ENCODE assay signal across 1 cellular context in genomic region chr6:31806470-31807272, GRCh38.
TF ChIP-seq lines count a peak whose summit lies in the region.

Gene LSM2, minus strand, starts transcription at chr6:31806966. Its CDS starts 209 bp downstream, at chr6:31806757.

TF ChIP-seq in K562, 482 proteins besides CTCF, POLR2A, EP300 and RAD21 (continued from another document and continues in another):
- TF ChIP-seq PRDM10 (IDR thresholded peaks at IDR 0.05; ENCODE audit: partially characterized antibody) (peak; percentile 74), ZNF134 (CRISPR knock-in tag; conservative IDR thresholded peaks at IDR 0.05) (0 out of 2 replicates have a peak, but pooled peaks have one; percentile 8), SAFB2 (IDR thresholded peaks at IDR 0.05; ENCODE audit: borderline replicate concordance, low read depth, low read length, severe bottlenecking) (no peak), ZKSCAN3 (CRISPR knock-in tag; IDR thresholded peaks at IDR 0.05) (no peak), COPS2 (conservative IDR thresholded peaks at IDR 0.05) (no peak), RREB1 (CRISPR knock-in tag; IDR thresholded peaks at IDR 0.05) (no peak), ZNF76 (CRISPR knock-in tag; IDR thresholded peaks at IDR 0.05; ENCODE audit: borderline replicate concordance) (no peak), MYBL2 (IDR thresholded peaks at IDR 0.05; ENCODE audit: low read depth) (no peak), MYBL2 (CRISPR knock-in tag; IDR thresholded peaks at IDR 0.05; ENCODE audit: borderline replicate concordance) (no peak), ELF2 (CRISPR knock-in tag; IDR thresholded peaks at IDR 0.05) (peak; percentile 86), SAP30 (IDR thresholded peaks at IDR 0.05; ENCODE audit: borderline replicate concordance, insufficient read depth, low read depth, low read length, poor library complexity, severe bottlenecking) (peak; percentile 79), ZNF639 (CRISPR knock-in tag; conservative IDR thresholded peaks at IDR 0.05 in 1 of 2, IDR thresholded peaks at IDR 0.05 in 1 of 2) (peak in 1 of 2 experiments; percentile 89; a peak in 2 of 4 replicates), FOXJ2 (tag; IDR thresholded peaks at IDR 0.05) (peak; percentile 65; the same call in 1 of the 2 replicates), MCM7 (IDR thresholded peaks at IDR 0.05) (no peak), ZNF79 (CRISPR knock-in tag; IDR thresholded peaks at IDR 0.05; ENCODE audit: low read depth) (no peak), DEAF1 (CRISPR knock-in tag; IDR thresholded peaks at IDR 0.05) (peak; percentile 55; the same call in 1 of the 2 replicates), RB1 (IDR thresholded peaks at IDR 0.05; ENCODE audit: low read depth) (peak; percentile 99), ZSCAN32 (CRISPR knock-in tag; IDR thresholded peaks at IDR 0.05) (peak; percentile 50; the same call in 1 of the 2 replicates), ZNF780A (CRISPR knock-in tag; IDR thresholded peaks at IDR 0.05) (no peak), ZC3H11A (IDR thresholded peaks at IDR 0.05; ENCODE audit: low read depth, low read length) (no peak), ZNF217 (CRISPR knock-in tag; IDR thresholded peaks at IDR 0.05) (no peak), ZNF589 (CRISPR knock-in tag; IDR thresholded peaks at IDR 0.05; ENCODE audit: low read depth) (no peak), MCM5 (IDR thresholded peaks at IDR 0.05; ENCODE audit: low read depth) (no peak), LARP7 (IDR thresholded peaks at IDR 0.05) (peak; percentile 82; the same call in 1 of the 2 replicates), ATF4 (CRISPR knock-in tag; IDR thresholded peaks at IDR 0.05) (peak; percentile 13), SMAD1 (IDR thresholded peaks at IDR 0.05; ENCODE audit: low read depth, low read length, partially characterized antibody) (peak; percentile 81), MAX (CRISPR knock-in tag; IDR thresholded peaks at IDR 0.05) (peak; percentile 91), ZNF444 (CRISPR knock-in tag; IDR thresholded peaks at IDR 0.05) (peak; percentile 28), ZNF277 (CRISPR knock-in tag; IDR thresholded peaks at IDR 0.05; ENCODE audit: borderline replicate concordance) (no peak), CBX2 (IDR thresholded peaks at IDR 0.05; ENCODE audit: insufficient read depth, low read length, poor library complexity, severe bottlenecking) (no peak), HDAC3 (IDR thresholded peaks at IDR 0.05; ENCODE audit: borderline replicate concordance, partially characterized antibody) (no peak), ATF1 (CRISPR knock-in tag; IDR thresholded peaks at IDR 0.05) (peak; percentile 89), ATF1 (tag; IDR thresholded peaks at IDR 0.05) (peak; percentile 99), RFX7 (CRISPR knock-in tag; IDR thresholded peaks at IDR 0.05) (peak; percentile 69; the same call in 1 of the 2 replicates), TAF15 (IDR thresholded peaks at IDR 0.05; ENCODE audit: low read depth, low read length) (no peak), PCBP1 (IDR thresholded peaks at IDR 0.05; ENCODE audit: low read depth, low read length, poor library complexity, severe bottlenecking) (peak; percentile 66), ZBTB11 (CRISPR knock-in tag; IDR thresholded peaks at IDR 0.05) (peak in 1 of 3 experiments; percentile 89; a peak in 2 of 6 replicates)
- TF ChIP-seq, protein P1, sequence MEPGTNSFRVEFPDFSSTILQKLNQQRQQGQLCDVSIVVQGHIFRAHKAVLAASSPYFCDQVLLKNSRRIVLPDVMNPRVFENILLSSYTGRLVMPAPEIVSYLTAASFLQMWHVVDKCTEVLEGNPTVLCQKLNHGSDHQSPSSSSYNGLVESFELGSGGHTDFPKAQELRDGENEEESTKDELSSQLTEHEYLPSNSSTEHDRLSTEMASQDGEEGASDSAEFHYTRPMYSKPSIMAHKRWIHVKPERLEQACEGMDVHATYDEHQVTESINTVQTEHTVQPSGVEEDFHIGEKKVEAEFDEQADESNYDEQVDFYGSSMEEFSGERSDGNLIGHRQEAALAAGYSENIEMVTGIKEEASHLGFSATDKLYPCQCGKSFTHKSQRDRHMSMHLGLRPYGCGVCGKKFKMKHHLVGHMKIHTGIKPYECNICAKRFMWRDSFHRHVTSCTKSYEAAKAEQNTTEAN (CRISPR knock-in tag; IDR thresholded peaks at IDR 0.05), result peak; percentile 89
- TF ChIP-seq, protein P2, sequence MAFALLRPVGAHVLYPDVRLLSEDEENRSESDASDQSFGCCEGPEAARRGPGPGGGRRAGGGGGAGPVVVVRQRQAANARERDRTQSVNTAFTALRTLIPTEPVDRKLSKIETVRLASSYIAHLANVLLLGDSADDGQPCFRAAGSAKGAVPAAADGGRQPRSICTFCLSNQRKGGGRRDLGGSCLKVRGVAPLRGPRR (CRISPR knock-in tag; IDR thresholded peaks at IDR 0.05), result no peak; the same call in 1 of the 2 replicates
